ENCODE assay signal across 15 cellular contexts in genomic region chr4:156686120-156686519, GRCh38.
A peak's percentile ranks its signal among the peaks of the same experiment; 100 is the strongest.
DNase-seq lines count a peak whose midpoint lies in the region; ATAC-seq and TF ChIP-seq lines count a peak whose summit lies in the region.
"Had no signal": no experiment of that assay in that cellular context is flagged by ENCODE, and none has a peak within 500 bp of the region (broad histone marks: within the 10 kb centered on the region; RNA-seq: fewer than 3 reads in every experiment).

No MANE protein-coding gene starts in this region.

- no peaks in the 10 kb centered on the region for H3K9me3 ChIP-seq in osteoblast (ENCODE audit: low read depth, low read length)

- CTCF ChIA-PET in activated CD8-positive, alpha-beta T cell treated with anti-CD3 and anti-CD28 coated beads for 36 hours (lab: Charles Lee), result no interaction called here

- POLR2A ChIA-PET in activated CD8-positive, alpha-beta T cell treated with anti-CD3 and anti-CD28 coated beads for 36 hours (lab: Charles Lee), result no interaction called here

- no peaks in the 10 kb centered on the region for H3K36me3 Mint-ChIP-seq in activated CD8-positive, alpha-beta T cell treated with anti-CD3 and anti-CD28 coated beads for 36 hours (ENCODE audit: low read depth)
- H3K36me3 Mint-ChIP-seq: neural progenitor cell had no signal

- DNase-seq in EH (ENCODE audit: low read depth) (peak; percentile 97), NCI-H524 (lab: John Stamatoyannopoulos, UW) (peak; percentile 30 to 78), epithelial cell of esophagus (ENCODE audit: low read depth) (peak; percentile 76), osteoblast (ENCODE audit: insufficient read length, low spot score, missing footprints) (peak; percentile 59), Right ventricle myocardium inferior (ENCODE audit: missing footprints) (no peak), NCI-H146 (lab: John Stamatoyannopoulos, UW) (no peak)
- DNase-seq in activated CD8-positive, alpha-beta T cell treated with anti-CD3 and anti-CD28 coated beads for 36 hours, result no peak
- DNase-seq: activated CD4-positive, CD25-positive, alpha-beta regulatory T cell treated with anti-CD3 and anti-CD28 coated beads, Interleukin-2, amount 50 U/mL, for 72 hours; activated gamma-delta T cell; effector memory CD8-positive, alpha-beta T cell; NCI-H1930; SHP77 treated with DMSO at 0.1 percent for 48 hours; stimulated activated CD4-positive, alpha-beta T cell treated with anti-CD3 and anti-CD28 coated beads, Interleukin-4, amount 100 ng/mL, for 24 hours had no signal

- no peaks in the 10 kb centered on the region for H3K4me1 Mint-ChIP-seq in activated CD8-positive, alpha-beta T cell treated with anti-CD3 and anti-CD28 coated beads for 36 hours (ENCODE audit: low read depth)

- no peaks in the 10 kb centered on the region for H3K27me3 ChIP-seq in osteoblast (ENCODE audit: insufficient read depth, low read length)
- H3K27me3 ChIP-seq: neural progenitor cell had no signal

- ATAC-seq in activated CD8-positive, alpha-beta T cell treated with anti-CD3 and anti-CD28 coated beads for 36 hours, result no peak
- no peak for ATAC-seq in Right ventricle myocardium inferior
- ATAC-seq in HG03097 (IDR thresholded peaks at IDR 0.05; ENCODE audit: low FRiP score, unreplicated experiment), result no peak
- ATAC-seq: effector memory CD8-positive, alpha-beta T cell had no signal

- H2AFZ ChIP-seq in osteoblast (ENCODE audit: low read length), result peak overlapping the region; percentile 8
- H2AFZ ChIP-seq: neural progenitor cell had no signal

- peaks cover 18% of the 10 kb centered on the region for H3K4me1 ChIP-seq in osteoblast (ENCODE audit: insufficient read depth, low read length)
- H3K4me1 ChIP-seq: neural progenitor cell had no signal

- no peaks in the 10 kb centered on the region for H3K27me3 Mint-ChIP-seq in activated CD8-positive, alpha-beta T cell treated with anti-CD3 and anti-CD28 coated beads for 36 hours
- H3K27me3 Mint-ChIP-seq: effector memory CD8-positive, alpha-beta T cell had no signal

- H3K27ac Mint-ChIP-seq in activated CD8-positive, alpha-beta T cell treated with anti-CD3 and anti-CD28 coated beads for 36 hours, result no peak overlapping the region
- H3K27ac Mint-ChIP-seq: effector memory CD8-positive, alpha-beta T cell had no signal

- H3K4me2 ChIP-seq in osteoblast (ENCODE audit: insufficient read depth, low read length), result peak overlapping the region; percentile 28
- H3K4me2 ChIP-seq: neural progenitor cell had no signal

- H3K27ac ChIP-seq in osteoblast (ENCODE audit: low read depth, low read length), result peak overlapping the region; percentile 56
- H3K27ac ChIP-seq: neural progenitor cell had no signal

- intact Hi-C loops in activated CD8-positive, alpha-beta T cell treated with anti-CD3 and anti-CD28 coated beads for 36 hours (cut with micrococcal nuclease), result no loop called here
- intact Hi-C loops in Right ventricle myocardium inferior (cut with DNase I), result no loop called here

- no peaks in the 10 kb centered on the region for H3K36me3 ChIP-seq in osteoblast (ENCODE audit: insufficient read depth, low read length)
- H3K36me3 ChIP-seq: neural progenitor cell had no signal

- no peak overlapping the region for H3K4me3 Mint-ChIP-seq in activated CD8-positive, alpha-beta T cell treated with anti-CD3 and anti-CD28 coated beads for 36 hours
- H3K4me3 Mint-ChIP-seq: effector memory CD8-positive, alpha-beta T cell; neural progenitor cell had no signal

- H3K4me3 ChIP-seq in epithelial cell of esophagus (ENCODE audit: low read length) (no peak overlapping the region), osteoblast (ENCODE audit: insufficient read depth, low read length) (no peak overlapping the region)
- H3K4me3 ChIP-seq: neural progenitor cell had no signal

- no peaks in the 10 kb centered on the region for H3K9me3 Mint-ChIP-seq in activated CD8-positive, alpha-beta T cell treated with anti-CD3 and anti-CD28 coated beads for 36 hours

- no peak for TF ChIP-seq CTCF in epithelial cell of esophagus (IDR thresholded peaks at IDR 0.05; ENCODE audit: insufficient read depth, low read depth, low read length, missing control alignments)
- no peak for TF ChIP-seq CTCF in osteoblast (IDR thresholded peaks at IDR 0.05; ENCODE audit: extremely low read depth, low read depth, low read length)
- TF ChIP-seq CTCF in activated CD8-positive, alpha-beta T cell treated with anti-CD3 and anti-CD28 coated beads for 36 hours (IDR thresholded peaks at IDR 0.05), result no peak

- no peaks in the 10 kb centered on the region for H4K20me1 ChIP-seq in osteoblast (ENCODE audit: insufficient read depth, low read length)

- H3K79me2 ChIP-seq in osteoblast (ENCODE audit: insufficient read depth, low read length), result no peaks in the 10 kb centered on the region

Comparison
In these comparisons a context has a peak if more than half of its experiments do, and no peak if none do; other contexts are left out.
1. DNase-seq: peak in EH (single experiment), NCI-H524 (2 of 2), epithelial cell of esophagus (single experiment) and osteoblast (single experiment); none in activated CD8-positive, alpha-beta T cell treated with anti-CD3 and anti-CD28 coated beads for 36 hours (single experiment), Right ventricle myocardium inferior (single experiment) and NCI-H146 (single experiment).